15 cellular contexts compared by ENCODE assay signal in genomic region chr15:70504988-70505387, GRCh38.
DNase-seq lines count a peak whose midpoint lies in the region; ATAC-seq and TF ChIP-seq lines count a peak whose summit lies in the region.
"Had no signal": no experiment of that assay in that cellular context is flagged by ENCODE, and none has a peak within 500 bp of the region (broad histone marks: within the 10 kb centered on the region; RNA-seq: fewer than 3 reads in every experiment).

No MANE protein-coding gene starts in this region.

- H2AFZ ChIP-seq in ACC112 (ENCODE audit: low read length, unreplicated experiment) (no peak overlapping the region), PC-3 (ENCODE audit: low read length) (no peak overlapping the region)

- H3K4me1 ChIP-seq in ACC112 (ENCODE audit: control insufficient read depth, insufficient read depth, low read length, unreplicated experiment) (peaks cover 68% of the 10 kb centered on the region), DOHH2 (ENCODE audit: control insufficient read depth, low read length) (peaks cover 50% of the 10 kb centered on the region), PC-3 (ENCODE audit: insufficient read depth, low read length) (peaks cover 56% of the 10 kb centered on the region)

- POLR2A ChIA-PET in PC-3 (lab: Charles Lee; ENCODE audit: unreplicated experiment): interaction anchor here (0.8 kb wide), 1 partner anchor 10 kb away, joined by 3 read pairs; no protein-coding TSS in a partner anchor

- H3K9me3 ChIP-seq in DOHH2 (ENCODE audit: control insufficient read depth, insufficient read depth, low read length): peaks cover 12% of the 10 kb centered on the region
- no peaks in the 10 kb centered on the region for H3K9me3 ChIP-seq in PC-3 (ENCODE audit: low read length)
- H3K9me3 ChIP-seq: adrenal gland had no signal

- H3K4me3 ChIP-seq in ACC112 (ENCODE audit: low read depth, low read length) (no peak overlapping the region), DOHH2 (ENCODE audit: low read length) (0 out of 2 replicates have a peak overlapping the region, but pooled peaks have one; percentile 5), PC-3 (ENCODE audit: low read length) (no peak overlapping the region), lower leg skin (ENCODE audit: low read depth, poor library complexity, severe bottlenecking) (no peak overlapping the region)
- H3K4me3 ChIP-seq: adrenal gland, dorsolateral prefrontal cortex, left ventricle myocardium inferior, stomach had no signal

- ATAC-seq in PC-3: no peak

- peak overlapping the region; percentile 56 for H3K9ac ChIP-seq in PC-3 (ENCODE audit: low read length)

- H3K79me2 ChIP-seq in ACC112 (ENCODE audit: control insufficient read depth, insufficient read depth, low read length, unreplicated experiment) (no peaks in the 10 kb centered on the region), DOHH2 (ENCODE audit: control insufficient read depth, low read length) (no peaks in the 10 kb centered on the region), PC-3 (ENCODE audit: low read length) (no peaks in the 10 kb centered on the region)

- H3K27me3 ChIP-seq in ACC112 (ENCODE audit: insufficient read depth, low read length) (no peaks in the 10 kb centered on the region), DOHH2 (ENCODE audit: control insufficient read depth, low read length) (peaks cover 11% of the 10 kb centered on the region), PC-3 (ENCODE audit: low read length) (no peaks in the 10 kb centered on the region)
- H3K27me3 ChIP-seq: adrenal gland, stomach had no signal

- peaks cover 52 to 70% of the 10 kb centered on the region in 2 donors for H3K4me1 Mint-ChIP-seq in immature natural killer cell

- H3K4me2 ChIP-seq in DOHH2 (ENCODE audit: low read length): peak overlapping the region; percentile 47
- peak overlapping the region; percentile 73 for H3K4me2 ChIP-seq in PC-3 (ENCODE audit: low read length)

- no peak for DNase-seq in PC-3
- no peak for DNase-seq in immature natural killer cell
- DNase-seq in SHP77 (lab: John Stamatoyannopoulos, UW): no peak
- no peak for DNase-seq in lower leg skin (ENCODE audit: low spot score in 2 of 2)
- DNase-seq in midbrain (lab: John Stamatoyannopoulos, UW): no peak
- DNase-seq in globus pallidus (ENCODE audit: low spot score): no peak
- DNase-seq: activated CD4-positive, alpha-beta T cell treated with anti-CD3 and anti-CD28 coated beads, Interleukin-2, amount 10 ng/mL, durations not matched to agents 7 days and 5 days had no signal

- no peaks in the 10 kb centered on the region for H3K36me3 ChIP-seq in ACC112 (ENCODE audit: insufficient read depth, low read length)
- H3K36me3 ChIP-seq in DOHH2 (ENCODE audit: control insufficient read depth, low read length): no peaks in the 10 kb centered on the region
- no peaks in the 10 kb centered on the region for H3K36me3 ChIP-seq in PC-3 (ENCODE audit: low read depth, low read length)
- H3K36me3 ChIP-seq: adrenal gland, left ventricle myocardium inferior, stomach had no signal

- H3K9me3 Mint-ChIP-seq in immature natural killer cell: peaks cover 1 to 13% (median 2%) of the 10 kb centered on the region in 6 donors

- H3K27ac ChIP-seq in ACC112 (ENCODE audit: low read depth, low read length): peak overlapping the region; percentile 51
- H3K27ac ChIP-seq in DOHH2 (ENCODE audit: low read depth, low read length): no peak overlapping the region
- H3K27ac ChIP-seq in PC-3 (ENCODE audit: low read length): peak overlapping the region; percentile 90

- WGBS in lower leg skin, 2 donors: 53 to 68% methylated on average over 8 to 9 of the region's 12 CpGs

- no peak for TF ChIP-seq POLR2A in lower leg skin (IDR thresholded peaks at IDR 0.05)

- H3F3A ChIP-seq in DOHH2 (ENCODE audit: control insufficient read depth, insufficient read depth): no peaks in the 10 kb centered on the region
- H3F3A ChIP-seq in PC-3 (ENCODE audit: low read length, unreplicated experiment): peaks cover 6% of the 10 kb centered on the region

- intact Hi-C loops in PC-3 (cut with micrococcal nuclease): loop anchor here (5.0 kb wide), 2 partner anchors 408 to 913 kb away; partner anchors contain the start of gene TLE3
- intact Hi-C loops in lower leg skin (cut with DNase I; ENCODE audit: low total_unique reads): no loop called here

- CTCF ChIA-PET in PC-3 (lab: Charles Lee): interaction anchor here (0.9 kb wide), 1 partner anchor 21 kb away, joined by 4 read pairs; no protein-coding TSS in a partner anchor

- BruUV-seq in PC-3 (replicated peaks; lab: Mats Ljungman, UMichigan): no TSS peak

- H3K27ac Mint-ChIP-seq in immature natural killer cell: no peak overlapping the region
- H3K27ac Mint-ChIP-seq: progenitor cell of endocrine pancreas had no signal

- no peaks in the 10 kb centered on the region for H3K9me2 ChIP-seq in DOHH2 (replicated peaks; ENCODE audit: control insufficient read depth, low read length)
- no peaks in the 10 kb centered on the region for H3K9me2 ChIP-seq in PC-3 (replicated peaks; ENCODE audit: low read length)

- peaks cover 0 to 5% (median 2%) of the 10 kb centered on the region in 3 donors for H3K36me3 Mint-ChIP-seq in immature natural killer cell
- H3K36me3 Mint-ChIP-seq: CD4-positive, CD25-positive, alpha-beta regulatory T cell had no signal

- peak; percentile 43 for TF ChIP-seq CTCF in DOHH2 (IDR thresholded peaks at IDR 0.05; ENCODE audit: low read depth, low read length, poor library complexity, severe bottlenecking)
- peak; percentile 15; the same call in 1 of the 2 replicates for TF ChIP-seq CTCF in PC-3 (conservative IDR thresholded peaks at IDR 0.05; ENCODE audit: low read depth, low read length)
- no peak for TF ChIP-seq CTCF in lower leg skin (IDR thresholded peaks at IDR 0.05)

- H4K20me1 ChIP-seq in DOHH2 (ENCODE audit: control insufficient read depth, insufficient read depth, low read depth, low read length) (no peaks in the 10 kb centered on the region), PC-3 (ENCODE audit: low read length) (no peaks in the 10 kb centered on the region)

- peaks cover 7 to 13% (median 7%) of the 10 kb centered on the region in 3 donors for H3K27me3 Mint-ChIP-seq in immature natural killer cell (ENCODE audit: low read depth in 3 of 3)
- H3K27me3 Mint-ChIP-seq: CD4-positive, CD25-positive, alpha-beta regulatory T cell had no signal

- peak overlapping the region in 4 of 5 donors; percentile 61 to 76 (median 68) for H3K4me3 Mint-ChIP-seq in immature natural killer cell
- H3K4me3 Mint-ChIP-seq: activated CD4-positive, alpha-beta T cell treated with anti-CD3 and anti-CD28 coated beads, Interleukin-2, amount 10 ng/mL, durations not matched to agents 7 days and 5 days had no signal

Comparison
In these comparisons a context has a peak if more than half of its experiments do, and no peak if none do; other contexts are left out.
1. CTCF ChIP-seq: peak in DOHH2 (single experiment) and PC-3 (single experiment); none in lower leg skin (0 of 3).